In the genomic region with DNA sequence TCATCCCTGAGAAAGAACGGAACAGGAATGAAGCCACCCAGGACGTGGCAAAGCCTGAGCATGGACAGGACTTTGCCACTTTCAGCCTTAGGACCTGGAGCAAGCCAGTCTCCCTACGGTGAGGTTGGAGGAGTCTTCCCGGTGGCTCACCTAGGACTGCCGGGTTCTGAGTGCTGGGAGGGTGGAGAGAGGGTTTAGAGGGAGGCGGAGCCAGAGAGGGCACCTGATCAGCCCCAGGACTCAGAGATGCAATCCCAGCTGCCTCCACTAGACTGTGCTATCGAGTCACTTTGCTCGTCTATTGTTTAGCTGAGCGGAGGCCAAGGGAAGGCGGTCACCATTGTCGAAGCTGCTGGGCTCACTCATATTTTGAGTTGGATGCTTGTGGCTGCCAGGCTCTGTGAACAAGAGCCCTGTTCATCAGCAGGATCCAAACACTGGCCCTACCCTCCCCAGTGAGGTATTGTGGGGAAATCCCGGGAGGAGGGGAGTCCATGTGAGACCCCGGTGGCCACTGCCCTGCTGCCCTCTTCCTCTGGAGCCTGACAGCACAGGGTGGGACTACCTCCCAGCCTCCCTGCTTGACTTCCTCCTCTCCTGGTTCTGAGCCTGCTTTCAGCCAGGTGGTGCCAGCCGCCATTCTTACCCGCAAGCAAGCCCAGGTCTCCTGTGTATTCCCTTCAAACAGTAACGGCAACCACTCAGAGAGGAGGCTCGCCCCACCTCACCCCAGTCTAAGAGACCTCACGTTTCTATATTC, we compare ENCODE assay signal across 9 cellular contexts. TPM values are rescaled to one million over a fixed set of nuclear protein-coding genes. Genes with fewer than 3 reads are reported as not detected.
DNase-seq lines count a peak whose midpoint lies in the region; ATAC-seq, FAIRE-seq and TF ChIP-seq lines count a peak whose summit lies in the region.
"Had no signal": no experiment of that assay in that cellular context is flagged by ENCODE, and none has a peak within 500 bp of the region (broad histone marks: within the 10 kb centered on the region; RNA-seq: fewer than 3 reads in every experiment).

No MANE protein-coding gene starts in this region.

- FAIRE-seq in endothelial cell of umbilical vein (lab: Jason Lieb, UNC), result peak; percentile 97

- H3K9ac ChIP-seq in endothelial cell of umbilical vein (replicated peaks; ENCODE audit: extremely low read depth, insufficient read depth, low read length) (no peak overlapping the region), mucosa of rectum (ENCODE audit: low read depth in 1 of 2, low read length in 2 of 2) (peak overlapping the region in 1 of 2 donors; percentile 60)

- no peaks in the 10 kb centered on the region for H3K36me3 ChIP-seq in endothelial cell of umbilical vein (ENCODE audit: control insufficient read depth in 2 of 2, extremely low read depth in 1 of 2, insufficient read depth in 2 of 2, low read length in 2 of 2)
- H3K36me3 ChIP-seq in mucosa of rectum (ENCODE audit: control insufficient read depth in 2 of 2, insufficient read depth in 2 of 2, low read length in 2 of 2), result no peaks in the 10 kb centered on the region

- no peaks in the 10 kb centered on the region for H3K9me3 ChIP-seq in endothelial cell of umbilical vein (replicated peaks; ENCODE audit: control insufficient read depth, insufficient read depth, low read length)
- H3K9me3 ChIP-seq in mucosa of rectum (ENCODE audit: control insufficient read depth in 2 of 2, low read length in 2 of 2), result no peaks in the 10 kb centered on the region

- ATAC-seq in HG03139 (IDR thresholded peaks at IDR 0.05; ENCODE audit: unreplicated experiment), result peak; percentile 56
- no peak for ATAC-seq in GM21447 (IDR thresholded peaks at IDR 0.05; ENCODE audit: unreplicated experiment)

- TF ChIP-seq CTCF in endothelial cell of umbilical vein (IDR thresholded peaks at IDR 0.05; ENCODE audit: extremely low read depth in 1 of 2, insufficient read depth in 1 of 2, low read depth in 1 of 2, low read length in 2 of 2), result peak; percentile 80 to 92

- H2AFZ ChIP-seq in endothelial cell of umbilical vein (ENCODE audit: low read depth, low read length), result peak overlapping the region; percentile 76

- H3K27me3 ChIP-seq in endothelial cell of umbilical vein (ENCODE audit: control insufficient read depth in 2 of 2, insufficient read depth in 2 of 2, low read length in 2 of 2), result peaks cover 0 to 4% of the 10 kb centered on the region in 2 experiments
- H3K27me3 ChIP-seq in mucosa of rectum (ENCODE audit: control insufficient read depth in 2 of 2, insufficient read depth in 2 of 2, low read length in 2 of 2), result peaks cover 0 to 3% of the 10 kb centered on the region in 2 donors

- no peak overlapping the region for H3K4me3 ChIP-seq in endothelial cell of umbilical vein (replicated peaks in 1 of 3; ENCODE audit: insufficient read depth in 1 of 3, low read depth in 1 of 3, low read length in 3 of 3)
- H3K4me3 ChIP-seq in mucosa of rectum (ENCODE audit: low read length in 2 of 2), result no peak overlapping the region

- CTCF ChIA-PET in endothelial cell of umbilical vein (lab: Charles Lee), result interaction anchor here (0.5 to 2.6 kb wide), 24 partner anchors 9 to 722 kb away, joined by 3 to 44 read pairs (median 4); no protein-coding TSS in a partner anchor

- TF ChIP-seq POLR2A in endothelial cell of umbilical vein (IDR thresholded peaks at IDR 0.05; ENCODE audit: low read depth, low read length), result no peak

- dilution Hi-C loops in endothelial cell of umbilical vein (cut with MboI; ENCODE audit: extremely low pct_ligation_motif_present, low sequenced_read_pairs), result no loop called here

- H3K27ac ChIP-seq in endothelial cell of umbilical vein (ENCODE audit: insufficient read depth, low read depth, low read length) (no peak overlapping the region), mucosa of rectum (ENCODE audit: low read depth in 2 of 2, low read length in 2 of 2) (peak overlapping the region; percentile 23 to 66)

- no peaks in the 10 kb centered on the region for H3K9me1 ChIP-seq in endothelial cell of umbilical vein (replicated peaks; ENCODE audit: control insufficient read depth, extremely low read depth, insufficient read depth, low read length)

- intact Hi-C loops in endothelial cell of umbilical vein (cut with micrococcal nuclease), result loop anchor here (1.0 kb wide), 3 partner anchors 69 to 88 kb away; no protein-coding TSS in a partner anchor

- no peaks in the 10 kb centered on the region for H3K79me2 ChIP-seq in endothelial cell of umbilical vein (ENCODE audit: control insufficient read depth, insufficient read depth, low read length)

- H4K20me1 ChIP-seq in endothelial cell of umbilical vein (replicated peaks; ENCODE audit: control insufficient read depth, extremely low read depth, insufficient read depth, low read length), result no peaks in the 10 kb centered on the region

- peak; percentile 93 for DNase-seq in D341Med (ENCODE audit: low spot score)
- DNase-seq in NCI-H82 treated with DMSO at 0.1 percent for 48 hours (lab: John Stamatoyannopoulos, UW; ENCODE audit: unreplicated experiment), result peak; percentile 53
- peak; percentile 4 to 18 for DNase-seq in activated CD8-positive, alpha-beta memory T cell treated with anti-CD3 and anti-CD28 coated beads for 1 hour (ENCODE audit: extremely low read depth in 1 of 2, low read depth in 1 of 2)
- DNase-seq in endothelial cell of umbilical vein (ENCODE audit: low read depth, low spot score), result peak; percentile 81
- peak; percentile 14 to 17 for DNase-seq in stimulated activated CD8-positive, alpha-beta memory T cell treated with anti-CD3 and anti-CD28 coated beads, Interleukin-7, amount 100 ng/mL, for 4 hours (ENCODE audit: low read depth in 2 of 2)

- no peak overlapping the region for H3K4me2 ChIP-seq in endothelial cell of umbilical vein (ENCODE audit: insufficient read depth, low read length)

- H3K4me1 ChIP-seq in endothelial cell of umbilical vein (ENCODE audit: control insufficient read depth, extremely low read depth, insufficient read depth, low read length), result no peaks in the 10 kb centered on the region
- peaks cover 3 to 10% of the 10 kb centered on the region in 2 donors for H3K4me1 ChIP-seq in mucosa of rectum (ENCODE audit: control insufficient read depth in 2 of 2, insufficient read depth in 2 of 2, low read length in 2 of 2)

- no TSS peak for BruUV-seq in endothelial cell of umbilical vein (replicated peaks; lab: Mats Ljungman, UMichigan)

- POLR2A ChIA-PET in endothelial cell of umbilical vein (lab: Charles Lee), result interaction anchor here (0.6 to 1.4 kb wide), 3 partner anchors 64 to 857 kb away, joined by 3 to 4 read pairs (median 3); partner anchors contain the start of gene EIF1

TF ChIP-seq in endothelial cell of umbilical vein, 7 proteins besides CTCF, POLR2A, EP300 and RAD21 (continues in another document):
- no peak for TF ChIP-seq JUN (IDR thresholded peaks at IDR 0.05; ENCODE audit: borderline replicate concordance, insufficient read depth, insufficient read length, low read depth)

RNA-seq across cellular contexts. Expression of gene KRT14, which starts 7.0 kb away (rescaled TPM):
- total RNA-seq in endothelial cell of umbilical vein, result 0.18 and 0.66 TPM in 2 replicates
- polyA plus RNA-seq in endothelial cell of umbilical vein, result 0.11 and 0.12 TPM in 2 replicates
- polyA plus RNA-seq in endothelial cell of umbilical vein (2011; cell fraction: cytosol; rRNA removed), result not detected in 2 replicates
- polyA plus RNA-seq in endothelial cell of umbilical vein (2011; cell fraction: nucleus; rRNA removed), result 2.9 TPM in 1 of 2 replicates, not detected in the other
- not detected in 2 replicates for polyA plus RNA-seq in endothelial cell of umbilical vein (2012)
- 0.42 and 0.61 TPM in 2 replicates for polyA minus RNA-seq in endothelial cell of umbilical vein
- not detected for polyA minus RNA-seq in endothelial cell of umbilical vein (2011; cell fraction: cytosol; rRNA and poly(A)+ RNA removed)
- 0.34 and 0.48 TPM in 2 replicates for polyA minus RNA-seq in endothelial cell of umbilical vein (2011; cell fraction: nucleus; rRNA and poly(A)+ RNA removed)
- total RNA-seq: activated CD8-positive, alpha-beta memory T cell treated with anti-CD3 and anti-CD28 coated beads for 36 hours had no signal

RNA-seq across cellular contexts. Expression of gene KRT9, which starts 7.8 kb away (rescaled TPM):
- total RNA-seq in endothelial cell of umbilical vein, result not detected in 2 replicates
- polyA plus RNA-seq in endothelial cell of umbilical vein, result not detected in 2 replicates
- polyA plus RNA-seq in endothelial cell of umbilical vein (2011; cell fraction: cytosol; rRNA removed), result not detected in 2 replicates
- polyA plus RNA-seq in endothelial cell of umbilical vein (2011; cell fraction: nucleus; rRNA removed), result not detected in 2 replicates
- polyA plus RNA-seq in endothelial cell of umbilical vein (2012), result not detected in 2 replicates
- polyA minus RNA-seq in endothelial cell of umbilical vein, result not detected in 2 replicates
- not detected for polyA minus RNA-seq in endothelial cell of umbilical vein (2011; cell fraction: cytosol; rRNA and poly(A)+ RNA removed)
- not detected in 2 replicates for polyA minus RNA-seq in endothelial cell of umbilical vein (2011; cell fraction: nucleus; rRNA and poly(A)+ RNA removed)
- total RNA-seq: activated CD8-positive, alpha-beta memory T cell treated with anti-CD3 and anti-CD28 coated beads for 36 hours had no signal

RNA-seq across cellular contexts. Expression of gene KRT16, which starts 32.9 kb away (rescaled TPM):
- total RNA-seq in endothelial cell of umbilical vein, result not detected in 2 replicates
- polyA plus RNA-seq in endothelial cell of umbilical vein, result not detected in 2 replicates
- not detected in 2 replicates for polyA plus RNA-seq in endothelial cell of umbilical vein (2011; cell fraction: cytosol; rRNA removed)
- polyA plus RNA-seq in endothelial cell of umbilical vein (2011; cell fraction: nucleus; rRNA removed), result 0.34 TPM in 1 of 2 replicates, not detected in the other
- polyA plus RNA-seq in endothelial cell of umbilical vein (2012), result 0.16 TPM in 1 of 2 replicates, not detected in the other
- not detected in 2 replicates for polyA minus RNA-seq in endothelial cell of umbilical vein
- 1.9 TPM for polyA minus RNA-seq in endothelial cell of umbilical vein (2011; cell fraction: cytosol; rRNA and poly(A)+ RNA removed)
- polyA minus RNA-seq in endothelial cell of umbilical vein (2011; cell fraction: nucleus; rRNA and poly(A)+ RNA removed), result not detected in 2 replicates
- total RNA-seq: activated CD8-positive, alpha-beta memory T cell treated with anti-CD3 and anti-CD28 coated beads for 36 hours had no signal

RNA-seq across cellular contexts. Expression of gene KRT17, which starts 44.7 kb away (rescaled TPM):
- 0.55 and 1.6 TPM in 2 replicates for total RNA-seq in endothelial cell of umbilical vein
- polyA plus RNA-seq in endothelial cell of umbilical vein, result 0.83 and 0.96 TPM in 2 replicates
- 0.47 and 0.49 TPM in 2 replicates for polyA plus RNA-seq in endothelial cell of umbilical vein (2011; cell fraction: cytosol; rRNA removed)
- polyA plus RNA-seq in endothelial cell of umbilical vein (2011; cell fraction: nucleus; rRNA removed), result 1.8 TPM in 1 of 2 replicates, not detected in the other
- 0.25 and 0.26 TPM in 2 replicates for polyA plus RNA-seq in endothelial cell of umbilical vein (2012)
- not detected in 2 replicates for polyA minus RNA-seq in endothelial cell of umbilical vein
- polyA minus RNA-seq in endothelial cell of umbilical vein (2011; cell fraction: cytosol; rRNA and poly(A)+ RNA removed), result 612 TPM
- 4.7 and 10.5 TPM in 2 replicates for polyA minus RNA-seq in endothelial cell of umbilical vein (2011; cell fraction: nucleus; rRNA and poly(A)+ RNA removed)

RNA-seq across cellular contexts. Expression of gene KRT19, which starts 51.6 kb away (rescaled TPM):
- 14.9 and 23.3 TPM in 2 replicates for total RNA-seq in endothelial cell of umbilical vein
- 12.9 and 20.1 TPM in 2 replicates for polyA plus RNA-seq in endothelial cell of umbilical vein
- polyA plus RNA-seq in endothelial cell of umbilical vein (2011; cell fraction: cytosol; rRNA removed), result 17.1 and 19.9 TPM in 2 replicates
- 9.5 and 9.8 TPM in 2 replicates for polyA plus RNA-seq in endothelial cell of umbilical vein (2011; cell fraction: nucleus; rRNA removed)
- 19.1 and 37.7 TPM in 2 replicates for polyA plus RNA-seq in endothelial cell of umbilical vein (2012)
- polyA minus RNA-seq in endothelial cell of umbilical vein, result 8.2 and 10.9 TPM in 2 replicates
- 92.4 TPM for polyA minus RNA-seq in endothelial cell of umbilical vein (2011; cell fraction: cytosol; rRNA and poly(A)+ RNA removed)
- polyA minus RNA-seq in endothelial cell of umbilical vein (2011; cell fraction: nucleus; rRNA and poly(A)+ RNA removed), result 1.8 and 2.8 TPM in 2 replicates
- total RNA-seq: activated CD8-positive, alpha-beta memory T cell treated with anti-CD3 and anti-CD28 coated beads for 36 hours had no signal

Comparison
In these comparisons a context has a peak if more than half of its experiments do, and no peak if none do; other contexts are left out.
1. DNase-seq: peak in every context shown above with its lines; median percentile 93 in D341Med; 81 in endothelial cell of umbilical vein; 53 in NCI-H82 treated with DMSO at 0.1 percent for 48 hours; 16 in stimulated activated CD8-positive, alpha-beta memory T cell treated with anti-CD3 and anti-CD28 coated beads, Interleukin-7, amount 100 ng/mL, for 4 hours; 11 in activated CD8-positive, alpha-beta memory T cell treated with anti-CD3 and anti-CD28 coated beads for 1 hour.